ENCODE assay signal across 10 cellular contexts in the genomic region with DNA sequence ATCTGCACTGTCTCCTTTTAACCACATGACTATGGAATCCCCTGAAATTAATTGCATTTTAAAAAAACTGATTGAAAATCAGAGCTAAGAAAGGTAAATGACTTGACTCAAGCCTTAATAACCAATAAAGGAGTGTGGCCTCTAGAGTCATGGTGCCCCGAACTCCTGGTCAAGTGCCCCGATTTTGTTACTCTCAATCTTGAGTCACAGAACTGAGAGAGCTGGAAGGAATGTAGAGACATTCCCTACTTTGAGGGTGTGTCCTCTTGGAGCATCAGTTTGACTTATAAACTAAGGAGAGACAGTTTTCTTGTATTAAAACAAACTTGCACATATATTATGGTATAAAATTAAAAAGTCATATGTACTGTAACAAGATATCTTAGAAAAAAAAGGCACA. TPM values are rescaled to one million over a fixed set of nuclear protein-coding genes. Genes with fewer than 3 reads are reported as not detected.
A peak's percentile ranks its signal among the peaks of the same experiment; 100 is the strongest.
DNase-seq lines count a peak whose midpoint lies in the region; ATAC-seq, FAIRE-seq and TF ChIP-seq lines count a peak whose summit lies in the region.
"Had no signal": no experiment of that assay in that cellular context is flagged by ENCODE, and none has a peak within 500 bp of the region (broad histone marks: within the 10 kb centered on the region; RNA-seq: fewer than 3 reads in every experiment).

No MANE protein-coding gene starts in this region.

- peaks cover 23% of the 10 kb centered on the region for H3K4me1 ChIP-seq in iPS-18a (ENCODE audit: control insufficient read depth, low read depth, low read length)

- no peaks in the 10 kb centered on the region for H3K9me3 ChIP-seq in iPS-18a (ENCODE audit: control insufficient read depth, low read depth, low read length)

- intact Hi-C loops in activated B cell treated with CpG ODN at 0.5 μM for 24 hours (cut with micrococcal nuclease): loop anchor here (5.0 to 10.0 kb wide), 3 partner anchors 75 to 1248 kb away; partner anchors contain the start of genes MRPL33 and YPEL5

- no peak for ATAC-seq in activated B cell treated with CpG ODN at 0.5 μM for 24 hours (ENCODE audit: low read depth)
- ATAC-seq in HG02981 (IDR thresholded peaks at IDR 0.05; ENCODE audit: unreplicated experiment): no peak

- CTCF ChIA-PET in activated B cell treated with CpG ODN at 0.5 μM for 24 hours (lab: Charles Lee): interaction anchor here (1.1 kb wide), 1 partner anchor 79 kb away, joined by 3 read pairs; no protein-coding TSS in a partner anchor

- H3K4me1 Mint-ChIP-seq in activated B cell treated with CpG ODN at 0.5 μM for 24 hours: peaks cover 59% of the 10 kb centered on the region

- H3K27me3 Mint-ChIP-seq in activated B cell treated with CpG ODN at 0.5 μM for 24 hours: no peaks in the 10 kb centered on the region

- DNase-seq in AG08395 (ENCODE audit: low spot score): peak; percentile 63
- peak; percentile 33 for DNase-seq in H54 (ENCODE audit: insufficient read length, low spot score)
- no peak for DNase-seq in activated B cell treated with CpG ODN at 0.5 μM for 24 hours
- DNase-seq in coronary artery (ENCODE audit: low spot score): no peak
- no peak for DNase-seq in DMS53 (lab: John Stamatoyannopoulos, UW)
- DNase-seq in NCI-H2171 treated with DMSO at 0.1 percent for 48 hours (lab: John Stamatoyannopoulos, UW): no peak
- DNase-seq: NCI-H510A; stimulated activated CD4-positive, alpha-beta T cell treated with anti-CD3 and anti-CD28 coated beads, Interleukin-4, amount 100 ng/mL, for 24 hours had no signal

- H3K27ac Mint-ChIP-seq in activated B cell treated with CpG ODN at 0.5 μM for 24 hours: no peak overlapping the region

- no peaks in the 10 kb centered on the region for H3K27me3 ChIP-seq in iPS-18a (ENCODE audit: control insufficient read depth, insufficient read depth, low read length)

- no peak for TF ChIP-seq POLR2A in H54 (IDR thresholded peaks at IDR 0.05; ENCODE audit: low read depth, low read length)

- H3K36me3 Mint-ChIP-seq in activated B cell treated with CpG ODN at 0.5 μM for 24 hours (ENCODE audit: low read depth): peaks cover 20% of the 10 kb centered on the region

- H3K9ac ChIP-seq in iPS-18a (ENCODE audit: low read length): peak overlapping the region; percentile 98

- H3K9me3 Mint-ChIP-seq in activated B cell treated with CpG ODN at 0.5 μM for 24 hours: no peaks in the 10 kb centered on the region

- H3K36me3 ChIP-seq in iPS-18a (ENCODE audit: control insufficient read depth, low read depth, low read length): peaks cover 3% of the 10 kb centered on the region

- TF ChIP-seq CTCF in activated B cell treated with CpG ODN at 0.5 μM for 24 hours (IDR thresholded peaks at IDR 0.05): no peak
- TF ChIP-seq CTCF in coronary artery (IDR thresholded peaks at IDR 0.05): no peak

- no peak overlapping the region for H3K27ac ChIP-seq in iPS-18a (ENCODE audit: low read length)
- H3K27ac ChIP-seq in coronary artery: no peak overlapping the region

- FAIRE-seq in H54 (lab: Jason Lieb, UNC): peak; percentile 88

- POLR2A ChIA-PET in activated B cell treated with CpG ODN at 0.5 μM for 24 hours (lab: Charles Lee): interaction anchor here (5.8 kb wide), 1 partner anchor 26 kb away, joined by 118 read pairs; the partner anchor contains the start of gene TRMT61B

- H3K4me3 Mint-ChIP-seq in activated B cell treated with CpG ODN at 0.5 μM for 24 hours: peak overlapping the region; percentile 99

- peak overlapping the region; percentile 99 for H3K4me3 ChIP-seq in iPS-18a (ENCODE audit: low read length)
- H3K4me3 ChIP-seq in coronary artery: no peak overlapping the region

RNA-seq across cellular contexts. Expression of gene WDR43, which starts 2.4 kb away (rescaled TPM):
- 86.6 and 98.8 TPM in 2 replicates for total RNA-seq in activated B cell treated with CpG ODN at 0.5 μM for 24 hours

RNA-seq across cellular contexts. Expression of gene TRMT61B, which starts 26.8 kb away (rescaled TPM):
- total RNA-seq in activated B cell treated with CpG ODN at 0.5 μM for 24 hours: 16.8 and 18.0 TPM in 2 replicates

Comparison
In these comparisons a context has a peak if more than half of its experiments do, and no peak if none do; other contexts are left out.
1. DNase-seq: peak in AG08395 (single experiment) and H54 (single experiment); none in activated B cell treated with CpG ODN at 0.5 μM for 24 hours (single experiment), coronary artery (single experiment), DMS53 (single experiment) and NCI-H2171 treated with DMSO at 0.1 percent for 48 hours (single experiment).